In genomic region chr22:42932857-42933782, GRCh38 we compare ENCODE assay signal across 8 cellular contexts.
DNase-seq lines count a peak whose midpoint lies in the region; ATAC-seq, FAIRE-seq and TF ChIP-seq lines count a peak whose summit lies in the region.

No MANE protein-coding gene starts in this region.

- no peak for TF ChIP-seq RAD21 in IMR-90 (IDR thresholded peaks at IDR 0.05; ENCODE audit: low read length)

- H3K4me1 ChIP-seq in IMR-90 (ENCODE audit: control insufficient read depth, insufficient read depth, low read length) (peaks cover 45% of the 10 kb centered on the region), astrocyte (ENCODE audit: insufficient read depth, low read length) (peaks cover 47% of the 10 kb centered on the region), mucosa of stomach (ENCODE audit: control insufficient read depth, insufficient read depth, low read length) (peaks cover 82% of the 10 kb centered on the region)

- H3K36me3 Mint-ChIP-seq in astrocyte (ENCODE audit: low read depth, unreplicated experiment): peaks cover 4% of the 10 kb centered on the region

- H3K9ac ChIP-seq in IMR-90 (ENCODE audit: low read depth, low read length) (no peak overlapping the region), astrocyte (ENCODE audit: low read length) (peak overlapping the region; percentile 86), mucosa of stomach (ENCODE audit: low read length) (peak overlapping the region; percentile 31)

- H2BK15ac ChIP-seq in IMR-90 (ENCODE audit: low read depth, low read length): peak overlapping the region; percentile 66; the same call in 2 of the 3 replicates

- peaks cover 95% of the 10 kb centered on the region for H3K79me2 ChIP-seq in astrocyte (ENCODE audit: insufficient read depth, low read length)

- H2BK5ac ChIP-seq in IMR-90 (ENCODE audit: low read depth, low read length, poor library complexity, severe bottlenecking): peak overlapping the region; percentile 51

- peak overlapping the region; percentile 51; the same call in 1 of the 2 replicates for H3K23ac ChIP-seq in IMR-90 (ENCODE audit: low read depth, low read length)

- peak overlapping the region; percentile 76 for H3K4me2 ChIP-seq in IMR-90 (ENCODE audit: low read depth, low read length)
- peak overlapping the region; percentile 82 for H3K4me2 ChIP-seq in astrocyte (ENCODE audit: low read length)

- peak overlapping the region in 1 of 2 experiments; percentile 31; a peak in 2 of 4 replicates for H4K8ac ChIP-seq in IMR-90 (ENCODE audit: low read depth in 2 of 2, low read length in 2 of 2)

- no TSS peak for BruUV-seq in IMR-90 (replicated peaks; lab: Mats Ljungman, UMichigan)

- DNase-seq in activated effector memory CD4-positive, alpha-beta T cell treated with anti-CD3 and anti-CD28 coated beads, Interleukin-2, amount 50 U/mL, for 16 hours: peak; percentile 66
- no peak for DNase-seq in activated effector memory CD4-positive, alpha-beta T cell treated with Interleukin-2 at 50 U/mL for 16 hours
- peak; percentile 28 for DNase-seq in IMR-90
- peak; percentile 41 for DNase-seq in astrocyte (ENCODE audit: low read depth)
- DNase-seq in lower leg skin (ENCODE audit: low spot score in 2 of 2): no peak
- DNase-seq in NCI-H1105 treated with DMSO at 0.1 percent for 48 hours (lab: John Stamatoyannopoulos, UW): no peak
- no peak for DNase-seq in ecto neural progenitor cell (ENCODE audit: low spot score)

- H3K4me3 ChIP-seq in IMR-90 (ENCODE audit: insufficient read depth, low read depth, low read length) (no peak overlapping the region), astrocyte (ENCODE audit: insufficient read depth, low read depth, low read length) (peak overlapping the region; percentile 44), mucosa of stomach (ENCODE audit: low read length) (no peak overlapping the region), lower leg skin (ENCODE audit: low read depth, poor library complexity, severe bottlenecking) (no peak overlapping the region)

- H3K9me1 ChIP-seq in IMR-90 (ENCODE audit: insufficient read depth, low read length): peaks cover 60% of the 10 kb centered on the region

- peak overlapping the region; percentile 72 for H3K14ac ChIP-seq in IMR-90 (replicated peaks; ENCODE audit: low read depth, low read length)

- ATAC-seq in IMR-90 (ENCODE audit: low read depth): peak; percentile 6

- H2BK20ac ChIP-seq in IMR-90 (ENCODE audit: low read depth, low read length): peak overlapping the region; percentile 58

- H3K4ac ChIP-seq in IMR-90 (ENCODE audit: low read depth, low read length): peak overlapping the region; percentile 76

- intact Hi-C loops in IMR-90 (cut with micrococcal nuclease): loop anchor here (5.0 kb wide), 1 partner anchor 79 kb away; no protein-coding TSS in a partner anchor
- intact Hi-C loops in lower leg skin (cut with DNase I; ENCODE audit: low total_unique reads): no loop called here

- TF ChIP-seq CTCF in IMR-90 (conservative IDR thresholded peaks at IDR 0.05; ENCODE audit: low read depth, low read length) (no peak), astrocyte (IDR thresholded peaks at IDR 0.05; ENCODE audit: insufficient read depth, low read depth, low read length) (no peak), lower leg skin (IDR thresholded peaks at IDR 0.05) (no peak)

- peak overlapping the region; percentile 21 for H2AK9ac ChIP-seq in IMR-90 (replicated peaks; ENCODE audit: low read depth, low read length, poor library complexity)

- H3K4me3 Mint-ChIP-seq in astrocyte (ENCODE audit: unreplicated experiment): peak overlapping the region; percentile 62

- H4K5ac ChIP-seq in IMR-90 (ENCODE audit: low read depth, low read length): no peak overlapping the region

- dilution Hi-C loops in IMR-90 (cut with HindIII; ENCODE audit: low sequenced_read_pairs, unreplicated experiment): no loop called here

- peak overlapping the region; percentile 0; the same call in 1 of the 2 replicates for H3K18ac ChIP-seq in IMR-90 (ENCODE audit: low read depth, low read length)

- H4K91ac ChIP-seq in IMR-90 (ENCODE audit: insufficient read depth, low read depth, low read length): peak overlapping the region; percentile 41

- in situ Hi-C loops in IMR-90 (cut with MboI; ENCODE audit: low sequenced_read_pairs): no loop called here

- H3K9me3 Mint-ChIP-seq in astrocyte (ENCODE audit: unreplicated experiment): no peaks in the 10 kb centered on the region

- H3K27ac ChIP-seq in IMR-90 (ENCODE audit: insufficient read depth, low read length) (peak overlapping the region; percentile 68), astrocyte (ENCODE audit: low read depth, low read length) (peak overlapping the region; percentile 98)

- WGBS in IMR-90 (ENCODE audit: extremely low coverage in 2 of 2, insufficient read length in 1 of 2), 2 experiments: no CpG with 5 or more reads among the region's 11 CpGs
- 14 to 27% methylated on average over 11 of the region's 11 CpGs for WGBS in lower leg skin, 2 donors

- CTCF ChIA-PET in IMR-90 (lab: Yijun Ruan, JAX): no interaction called here

- FAIRE-seq in astrocyte (lab: Jason Lieb, UNC): peak; percentile 37

- H4K20me1 ChIP-seq in IMR-90 (ENCODE audit: insufficient read depth, low read length) (peaks cover 65% of the 10 kb centered on the region), astrocyte (ENCODE audit: insufficient read depth, low read length) (peaks cover 42% of the 10 kb centered on the region)

- peaks cover 50 to 90% of the 10 kb centered on the region in 2 experiments for H3K79me1 ChIP-seq in IMR-90 (ENCODE audit: low read depth in 1 of 2, low read length in 2 of 2)

- TF ChIP-seq POLR2A in IMR-90 (IDR thresholded peaks at IDR 0.05; ENCODE audit: low read depth, low read length) (peak; percentile 15; the same call in 1 of the 2 replicates), lower leg skin (IDR thresholded peaks at IDR 0.05) (no peak)

- H3K4me1 Mint-ChIP-seq in astrocyte (ENCODE audit: low read depth, unreplicated experiment): peaks cover 56% of the 10 kb centered on the region

- peak overlapping the region; percentile 59 for H2BK120ac ChIP-seq in IMR-90 (ENCODE audit: low read depth, low read length)

- peak overlapping the region; percentile 39; the same call in 1 of the 2 replicates for H3K56ac ChIP-seq in IMR-90 (ENCODE audit: extremely low read depth, insufficient read depth, low read length)

- H3K36me3 ChIP-seq in IMR-90 (ENCODE audit: control insufficient read depth, insufficient read depth, low read length) (no peaks in the 10 kb centered on the region; the same call in 1 of the 2 replicates), astrocyte (ENCODE audit: insufficient read depth, low read length) (no peaks in the 10 kb centered on the region), mucosa of stomach (ENCODE audit: control insufficient read depth, insufficient read depth, low read length) (no peaks in the 10 kb centered on the region)

- H3K27ac Mint-ChIP-seq in astrocyte (ENCODE audit: unreplicated experiment): peak overlapping the region; percentile 99

- H2AK5ac ChIP-seq in IMR-90 (ENCODE audit: low read depth, low read length): peak overlapping the region; percentile 76

- H3K27me3 ChIP-seq in IMR-90 (ENCODE audit: control insufficient read depth, insufficient read depth, low read length): no peaks in the 10 kb centered on the region
- H3K27me3 ChIP-seq in astrocyte (ENCODE audit: insufficient read depth, low read length): no peaks in the 10 kb centered on the region
- H3K27me3 ChIP-seq in mucosa of stomach (ENCODE audit: control insufficient read depth, insufficient read depth, low read length): no peaks in the 10 kb centered on the region

- H3K27me3 Mint-ChIP-seq in astrocyte (ENCODE audit: low read depth, unreplicated experiment): no peaks in the 10 kb centered on the region

- POLR2A ChIA-PET in IMR-90 (lab: Charles Lee; ENCODE audit: unreplicated experiment): no interaction called here

- H2AFZ ChIP-seq in IMR-90 (replicated peaks; ENCODE audit: low read length, poor library complexity) (peak overlapping the region; percentile 24), astrocyte (ENCODE audit: low read depth, low read length) (no peak overlapping the region)

- H3K9me3 ChIP-seq in IMR-90 (ENCODE audit: control insufficient read depth, insufficient read depth, low read length) (no peaks in the 10 kb centered on the region), astrocyte (ENCODE audit: insufficient read depth, low read depth, low read length) (no peaks in the 10 kb centered on the region), mucosa of stomach (ENCODE audit: control insufficient read depth, low read length) (no peaks in the 10 kb centered on the region)

TF ChIP-seq in IMR-90, 13 proteins besides CTCF, POLR2A, EP300 and RAD21:
- TF ChIP-seq RFX5 (IDR thresholded peaks at IDR 0.05; ENCODE audit: low read depth, low read length) (no peak), CHD1 (IDR thresholded peaks at IDR 0.05; ENCODE audit: low read depth, low read length) (no peak), NFE2L2 (IDR thresholded peaks at IDR 0.05; ENCODE audit: low read depth, low read length) (no peak), ELK1 (IDR thresholded peaks at IDR 0.05; ENCODE audit: borderline replicate concordance, low read depth, low read length) (no peak), FOS (IDR thresholded peaks at IDR 0.05; ENCODE audit: low read depth, low read length) (no peak), RCOR1 (IDR thresholded peaks at IDR 0.05; ENCODE audit: insufficient replicate concordance, low read length) (no peak), CEBPB (IDR thresholded peaks at IDR 0.05; ENCODE audit: low read depth, low read length) (no peak), MAFK (IDR thresholded peaks at IDR 0.05; ENCODE audit: low read depth, low read length) (no peak), MAZ (IDR thresholded peaks at IDR 0.05; ENCODE audit: borderline replicate concordance, low read depth, low read length) (no peak), MXI1 (IDR thresholded peaks at IDR 0.05; ENCODE audit: borderline replicate concordance, low read depth, low read length) (no peak)
- TF ChIP-seq, protein P1, sequence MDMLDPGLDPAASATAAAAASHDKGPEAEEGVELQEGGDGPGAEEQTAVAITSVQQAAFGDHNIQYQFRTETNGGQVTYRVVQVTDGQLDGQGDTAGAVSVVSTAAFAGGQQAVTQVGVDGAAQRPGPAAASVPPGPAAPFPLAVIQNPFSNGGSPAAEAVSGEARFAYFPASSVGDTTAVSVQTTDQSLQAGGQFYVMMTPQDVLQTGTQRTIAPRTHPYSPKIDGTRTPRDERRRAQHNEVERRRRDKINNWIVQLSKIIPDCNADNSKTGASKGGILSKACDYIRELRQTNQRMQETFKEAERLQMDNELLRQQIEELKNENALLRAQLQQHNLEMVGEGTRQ (IDR thresholded peaks at IDR 0.05; ENCODE audit: low read depth, low read length): no peak

Comparison
In these comparisons a context has a peak if more than half of its experiments do, and no peak if none do; other contexts are left out.
1. DNase-seq: peak in activated effector memory CD4-positive, alpha-beta T cell treated with anti-CD3 and anti-CD28 coated beads, Interleukin-2, amount 50 U/mL, for 16 hours (single experiment), IMR-90 (single experiment) and astrocyte (single experiment); none in activated effector memory CD4-positive, alpha-beta T cell treated with Interleukin-2 at 50 U/mL for 16 hours (single experiment), lower leg skin (0 of 2), NCI-H1105 treated with DMSO at 0.1 percent for 48 hours (single experiment) and ecto neural progenitor cell (single experiment).